In genomic region chr2:105468655-105469042, GRCh38 we compare ENCODE assay signal across 19 cellular contexts.
DNase-seq lines count a peak whose midpoint lies in the region; ATAC-seq, FAIRE-seq and TF ChIP-seq lines count a peak whose summit lies in the region.
"Had no signal": no experiment of that assay in that cellular context is flagged by ENCODE, and none has a peak within 500 bp of the region (broad histone marks: within the 10 kb centered on the region; RNA-seq: fewer than 3 reads in every experiment).

No MANE protein-coding gene starts in this region.

- POLR2A ChIA-PET in IMR-90 (lab: Charles Lee; ENCODE audit: unreplicated experiment) = no interaction called here

- no peak overlapping the region for H4K5ac ChIP-seq in IMR-90 (ENCODE audit: low read depth, low read length)

- FAIRE-seq in astrocyte (lab: Jason Lieb, UNC) (no peak), small intestine (lab: Jason Lieb, UNC) (no peak)

- H3K9ac ChIP-seq in IMR-90 (ENCODE audit: low read depth, low read length) (no peak overlapping the region), astrocyte (ENCODE audit: low read length) (no peak overlapping the region)

- peaks cover 2% of the 10 kb centered on the region for H3K36me3 Mint-ChIP-seq in activated naive CD4-positive, alpha-beta T cell treated with anti-CD3 and anti-CD28 coated beads, Interleukin-2, amount 10 ng/mL, durations not matched to agents 7 days and 5 days
- H3K36me3 Mint-ChIP-seq in astrocyte (ENCODE audit: low read depth, unreplicated experiment) = no peaks in the 10 kb centered on the region
- H3K36me3 Mint-ChIP-seq: memory B cell; naive B cell; stimulated activated naive B cell treated with anti-CD40 and anti-IgM and Interleukin-4, amounts not matched to agents 10 μg/mL and 1 μg/mL and 100 μg/mL, for 72 hours had no signal

- WGBS in IMR-90 (ENCODE audit: extremely low coverage in 2 of 2, insufficient read length in 1 of 2), 2 experiments = 58% methylated on average over 3 of the region's 6 CpGs; no CpG with 5 or more reads in 1 of the 2 experiments
- 70 to 85% (median 72%) methylated on average over 6 of the region's 6 CpGs for WGBS in small intestine, 3 donors

- H3K23ac ChIP-seq in IMR-90 (ENCODE audit: low read depth, low read length) = no peak overlapping the region

- no peak for TF ChIP-seq RAD21 in IMR-90 (IDR thresholded peaks at IDR 0.05; ENCODE audit: low read length)

- H3K4me2 ChIP-seq in IMR-90 (ENCODE audit: low read depth, low read length) (no peak overlapping the region), astrocyte (ENCODE audit: low read length) (peak overlapping the region; percentile 20)

- peaks cover 28% of the 10 kb centered on the region for H3K4me1 Mint-ChIP-seq in activated naive CD4-positive, alpha-beta T cell treated with anti-CD3 and anti-CD28 coated beads, Interleukin-2, amount 10 ng/mL, durations not matched to agents 7 days and 5 days
- peaks cover 10% of the 10 kb centered on the region for H3K4me1 Mint-ChIP-seq in astrocyte (ENCODE audit: low read depth, unreplicated experiment)
- H3K4me1 Mint-ChIP-seq: memory B cell, naive B cell had no signal

- no peak overlapping the region for H3K4me3 Mint-ChIP-seq in activated naive CD4-positive, alpha-beta T cell treated with anti-CD3 and anti-CD28 coated beads, Interleukin-2, amount 10 ng/mL, durations not matched to agents 7 days and 5 days
- H3K4me3 Mint-ChIP-seq in astrocyte (ENCODE audit: unreplicated experiment) = no peak overlapping the region
- H3K4me3 Mint-ChIP-seq: memory B cell; stimulated activated naive B cell treated with anti-CD40 and anti-IgM and Interleukin-4, amounts not matched to agents 10 μg/mL and 1 μg/mL and 100 μg/mL, for 72 hours had no signal

- intact Hi-C loops in IMR-90 (cut with micrococcal nuclease) = no loop called here

- CTCF ChIA-PET in activated naive CD4-positive, alpha-beta T cell treated with anti-CD3 and anti-CD28 coated beads, Interleukin-2, amount 10 ng/mL, durations not matched to agents 7 days and 5 days (lab: Charles Lee) = no interaction called here
- CTCF ChIA-PET in IMR-90 (lab: Yijun Ruan, JAX) = no interaction called here

- BruUV-seq in IMR-90 (replicated peaks; lab: Mats Ljungman, UMichigan) = no TSS peak

- no peak overlapping the region for H4K8ac ChIP-seq in IMR-90 (ENCODE audit: low read depth in 2 of 2, low read length in 2 of 2)

- TF ChIP-seq CTCF in IMR-90 (conservative IDR thresholded peaks at IDR 0.05; ENCODE audit: low read depth, low read length) (no peak), astrocyte (IDR thresholded peaks at IDR 0.05; ENCODE audit: insufficient read depth, low read depth, low read length) (no peak)

- no peak for TF ChIP-seq POLR2A in IMR-90 (IDR thresholded peaks at IDR 0.05; ENCODE audit: low read depth, low read length)

- H3K27me3 Mint-ChIP-seq in activated naive CD4-positive, alpha-beta T cell treated with anti-CD3 and anti-CD28 coated beads, Interleukin-2, amount 10 ng/mL, durations not matched to agents 7 days and 5 days = peaks cover 14% of the 10 kb centered on the region
- peaks cover 13% of the 10 kb centered on the region for H3K27me3 Mint-ChIP-seq in astrocyte (ENCODE audit: low read depth, unreplicated experiment)

- dilution Hi-C loops in IMR-90 (cut with HindIII; ENCODE audit: low sequenced_read_pairs, unreplicated experiment) = no loop called here

- ATAC-seq in IMR-90 (ENCODE audit: low read depth) (no peak), HG03460 (IDR thresholded peaks at IDR 0.05; ENCODE audit: unreplicated experiment) (no peak)
- ATAC-seq: stimulated activated naive B cell treated with anti-CD40 and anti-IgM and Interleukin-4, amounts not matched to agents 10 μg/mL and 1 μg/mL and 100 μg/mL, for 72 hours had no signal

- H4K91ac ChIP-seq in IMR-90 (ENCODE audit: insufficient read depth, low read depth, low read length) = no peak overlapping the region

- no peaks in the 10 kb centered on the region for H3K36me3 ChIP-seq in IMR-90 (ENCODE audit: control insufficient read depth, insufficient read depth, low read length)
- H3K36me3 ChIP-seq in astrocyte (ENCODE audit: insufficient read depth, low read length) = no peaks in the 10 kb centered on the region
- H3K36me3 ChIP-seq in small intestine (ENCODE audit: control insufficient read depth in 2 of 2, insufficient read depth in 2 of 2, low read length in 2 of 2) = no peaks in the 10 kb centered on the region
- H3K36me3 ChIP-seq: brain microvascular endothelial cell, Peyer's patch, sigmoid colon, tibial nerve had no signal

- H3K4ac ChIP-seq in IMR-90 (ENCODE audit: low read depth, low read length) = no peak overlapping the region

- no peak overlapping the region for H2BK15ac ChIP-seq in IMR-90 (ENCODE audit: low read depth, low read length)

- in situ Hi-C loops in IMR-90 (cut with MboI; ENCODE audit: low sequenced_read_pairs) = no loop called here

- no peak overlapping the region for H3K14ac ChIP-seq in IMR-90 (replicated peaks; ENCODE audit: low read depth, low read length)

- peak overlapping the region; percentile 71; the same call in 1 of the 2 replicates for H3K18ac ChIP-seq in IMR-90 (ENCODE audit: low read depth, low read length)

- peak overlapping the region; percentile 61 for H3K27ac Mint-ChIP-seq in activated naive CD4-positive, alpha-beta T cell treated with anti-CD3 and anti-CD28 coated beads, Interleukin-2, amount 10 ng/mL, durations not matched to agents 7 days and 5 days
- no peak overlapping the region for H3K27ac Mint-ChIP-seq in astrocyte (ENCODE audit: unreplicated experiment)
- H3K27ac Mint-ChIP-seq: memory B cell; naive B cell; stimulated activated naive B cell treated with anti-CD40 and anti-IgM and Interleukin-4, amounts not matched to agents 10 μg/mL and 1 μg/mL and 100 μg/mL, for 72 hours had no signal

- H4K20me1 ChIP-seq in IMR-90 (ENCODE audit: insufficient read depth, low read length) (no peaks in the 10 kb centered on the region), astrocyte (ENCODE audit: insufficient read depth, low read length) (no peaks in the 10 kb centered on the region)

- no peak for DNase-seq in activated naive CD4-positive, alpha-beta T cell treated with anti-CD3 and anti-CD28 coated beads, Interleukin-2, amount 10 ng/mL, durations not matched to agents 7 days and 5 days
- no peak for DNase-seq in activated naive CD4-positive, alpha-beta T cell treated with anti-CD3 and anti-CD28 coated beads, Interleukin-2, amount 50 U/mL, for 16 hours
- no peak for DNase-seq in IMR-90
- DNase-seq in astrocyte (ENCODE audit: low read depth) = no peak
- DNase-seq in small intestine = no peak
- no peak for DNase-seq in NCI-H2171 (lab: John Stamatoyannopoulos, UW)
- no peak for DNase-seq in iPS-NIHi7 (ENCODE audit: extremely low spot score)
- DNase-seq: activated gamma-delta T cell treated with Interleukin-2 at 50 U/mL for 16 hours; brain microvascular endothelial cell; GOT3; naive B cell; NCI-H2081 treated with DMSO at 0.1 percent for 48 hours; NCI-H510A; Peyer's patch; sigmoid colon; stimulated activated naive B cell treated with anti-CD40 and anti-IgM and Interleukin-4, amounts not matched to agents 10 μg/mL and 1 μg/mL and 100 μg/mL, for 72 hours had no signal

- H3K56ac ChIP-seq in IMR-90 (ENCODE audit: extremely low read depth, insufficient read depth, low read length) = no peak overlapping the region

- H3K9me3 ChIP-seq in IMR-90 (ENCODE audit: control insufficient read depth, insufficient read depth, low read length) (no peaks in the 10 kb centered on the region), astrocyte (ENCODE audit: insufficient read depth, low read depth, low read length) (no peaks in the 10 kb centered on the region), small intestine (ENCODE audit: control insufficient read depth, low read depth) (no peaks in the 10 kb centered on the region)
- H3K9me3 ChIP-seq: Peyer's patch, sigmoid colon, tibial nerve had no signal

- H3K9me3 Mint-ChIP-seq in activated naive CD4-positive, alpha-beta T cell treated with anti-CD3 and anti-CD28 coated beads, Interleukin-2, amount 10 ng/mL, durations not matched to agents 7 days and 5 days = no peaks in the 10 kb centered on the region
- no peaks in the 10 kb centered on the region for H3K9me3 Mint-ChIP-seq in astrocyte (ENCODE audit: unreplicated experiment)
- H3K9me3 Mint-ChIP-seq: memory B cell, naive B cell had no signal

- H3K9me1 ChIP-seq in IMR-90 (ENCODE audit: insufficient read depth, low read length) = no peaks in the 10 kb centered on the region; the same call in 1 of the 2 replicates

- no peaks in the 10 kb centered on the region for H3K79me2 ChIP-seq in astrocyte (ENCODE audit: insufficient read depth, low read length)

- H2AK9ac ChIP-seq in IMR-90 (replicated peaks; ENCODE audit: low read depth, low read length, poor library complexity) = no peak overlapping the region

- H2BK20ac ChIP-seq in IMR-90 (ENCODE audit: low read depth, low read length) = no peak overlapping the region

- no peak overlapping the region for H2AFZ ChIP-seq in IMR-90 (replicated peaks; ENCODE audit: low read length, poor library complexity)
- no peak overlapping the region for H2AFZ ChIP-seq in astrocyte (ENCODE audit: low read depth, low read length)

- no peak overlapping the region for H2BK5ac ChIP-seq in IMR-90 (ENCODE audit: low read depth, low read length, poor library complexity, severe bottlenecking)

- no peak overlapping the region for H2AK5ac ChIP-seq in IMR-90 (ENCODE audit: low read depth, low read length)

- no peaks in the 10 kb centered on the region for H3K79me1 ChIP-seq in IMR-90 (ENCODE audit: low read depth in 1 of 2, low read length in 2 of 2)

- peaks cover 2% of the 10 kb centered on the region; the same call in 1 of the 2 replicates for H3K4me1 ChIP-seq in IMR-90 (ENCODE audit: control insufficient read depth, insufficient read depth, low read length)
- H3K4me1 ChIP-seq in astrocyte (ENCODE audit: insufficient read depth, low read length) = peaks cover 3% of the 10 kb centered on the region
- H3K4me1 ChIP-seq in small intestine (ENCODE audit: control insufficient read depth in 2 of 2, insufficient read depth in 1 of 2, low read depth in 1 of 2, low read length in 1 of 2) = peaks cover 0 to 2% of the 10 kb centered on the region in 2 donors
- H3K4me1 ChIP-seq: sigmoid colon had no signal

- H3K27ac ChIP-seq in IMR-90 (ENCODE audit: insufficient read depth, low read length) (no peak overlapping the region), astrocyte (ENCODE audit: low read depth, low read length) (no peak overlapping the region), small intestine (ENCODE audit: low read depth in 1 of 2, low read length in 1 of 2) (peak overlapping the region; percentile 29 to 35)
- H3K27ac ChIP-seq: brain microvascular endothelial cell, sigmoid colon, tibial nerve had no signal

- H2BK120ac ChIP-seq in IMR-90 (ENCODE audit: low read depth, low read length) = no peak overlapping the region

- H3K27me3 ChIP-seq in IMR-90 (ENCODE audit: control insufficient read depth, insufficient read depth, low read length) (peaks cover 40% of the 10 kb centered on the region), astrocyte (ENCODE audit: insufficient read depth, low read length) (peaks cover 13% of the 10 kb centered on the region), small intestine (ENCODE audit: control insufficient read depth in 2 of 2, insufficient read depth in 2 of 2, low read length in 2 of 2) (no peaks in the 10 kb centered on the region)
- H3K27me3 ChIP-seq: brain microvascular endothelial cell, Peyer's patch, sigmoid colon, tibial nerve had no signal

- no peak overlapping the region for H3K4me3 ChIP-seq in IMR-90 (ENCODE audit: insufficient read depth, low read depth, low read length)
- no peak overlapping the region for H3K4me3 ChIP-seq in astrocyte (ENCODE audit: insufficient read depth, low read depth, low read length)
- H3K4me3 ChIP-seq in small intestine (ENCODE audit: low read depth in 1 of 2, low read length in 2 of 2) = no peak overlapping the region
- H3K4me3 ChIP-seq: Peyer's patch, sigmoid colon, tibial nerve had no signal

Comparison
In these comparisons a context has a peak if more than half of its experiments do, and no peak if none do; other contexts are left out.
1. H3K27ac ChIP-seq: peak in small intestine (2 of 2); none in IMR-90 (single experiment) and astrocyte (single experiment).